14 cellular contexts compared by ENCODE assay signal in genomic region chr6:71395731-71396409, GRCh38.
DNase-seq lines count a peak whose midpoint lies in the region; ATAC-seq and TF ChIP-seq lines count a peak whose summit lies in the region.
"Had no signal": no experiment of that assay in that cellular context is flagged by ENCODE, and none has a peak within 500 bp of the region (broad histone marks: within the 10 kb centered on the region; RNA-seq: fewer than 3 reads in every experiment).

No MANE protein-coding gene starts in this region.

- no peak overlapping the region for H3K4ac ChIP-seq in trophoblast cell (ENCODE audit: low read depth, low read length)

- no peak overlapping the region for H4K12ac ChIP-seq in trophoblast cell (ENCODE audit: low read depth, low read length)

- H3K9me3 ChIP-seq in trophoblast cell (ENCODE audit: insufficient read depth, low read depth, low read length): no peaks in the 10 kb centered on the region

- WGBS in trophoblast cell (ENCODE audit: extremely low coverage, insufficient coverage, insufficient read length): no CpG with 5 or more reads among the region's 3 CpGs

- no peak overlapping the region for H3K14ac ChIP-seq in trophoblast cell (ENCODE audit: low read length)

- DNase-seq in coronary artery (ENCODE audit: low spot score) (no peak), trophoblast cell (peak; percentile 40 to 63), SHP77 (lab: John Stamatoyannopoulos, UW) (no peak), HCEC 1CT (no peak), NOMO-1 treated with DMSO at 0.1 percent for 48 hours (lab: John Stamatoyannopoulos, UW; ENCODE audit: unreplicated experiment) (no peak)
- DNase-seq in stimulated activated CD4-positive, alpha-beta T cell treated with anti-CD3 and anti-CD28 coated beads, Interleukin-4, amount 100 ng/mL, for 4 hours: no peak
- DNase-seq: activated CD4-positive, alpha-beta memory T cell treated with anti-CD3 and anti-CD28 coated beads, Interleukin-2, amount 10 ng/mL, durations not matched to agents 7 days and 5 days; amygdala; dermis blood vessel endothelial cell; SIG-M5; small intestine had no signal

- H3K4me2 ChIP-seq in trophoblast cell (ENCODE audit: low read length): no peak overlapping the region

- H3K27ac ChIP-seq in coronary artery (peak overlapping the region; percentile 15 to 24), trophoblast cell (ENCODE audit: low read depth, low read length) (no peak overlapping the region)

- no peak overlapping the region for H2AFZ ChIP-seq in trophoblast cell (ENCODE audit: insufficient read depth, low read length, poor library complexity)

- H2BK12ac ChIP-seq in trophoblast cell (ENCODE audit: low read length): no peak overlapping the region

- H4K8ac ChIP-seq in trophoblast cell (ENCODE audit: low read depth, low read length): peak overlapping the region; percentile 38

- H3K9ac ChIP-seq in trophoblast cell (ENCODE audit: low read length): no peak overlapping the region

- no peak overlapping the region for H2BK120ac ChIP-seq in trophoblast cell (ENCODE audit: insufficient read depth, low read length, poor library complexity)

- TF ChIP-seq CTCF in coronary artery (IDR thresholded peaks at IDR 0.05): no peak

- peaks cover 1 to 10% of the 10 kb centered on the region in 2 experiments for H3K36me3 ChIP-seq in trophoblast cell (ENCODE audit: control insufficient read depth in 1 of 2, insufficient read depth in 2 of 2, low read length in 2 of 2)

- H3K4me1 ChIP-seq in trophoblast cell (ENCODE audit: control insufficient read depth in 1 of 2, insufficient read depth in 2 of 2, low read length in 2 of 2): peaks cover 2% of the 10 kb centered on the region in 2 experiments

- H3K23ac ChIP-seq in trophoblast cell (ENCODE audit: low read length): no peak overlapping the region

- ATAC-seq in GM18498 (IDR thresholded peaks at IDR 0.05; ENCODE audit: unreplicated experiment) (peak; percentile 10), HG03432 (IDR thresholded peaks at IDR 0.05; ENCODE audit: unreplicated experiment) (peak; percentile 7)

- H3K79me2 ChIP-seq in trophoblast cell (ENCODE audit: control insufficient read depth, insufficient read depth, low read length, poor library complexity): no peaks in the 10 kb centered on the region

- H3K79me1 ChIP-seq in trophoblast cell (ENCODE audit: low read length): no peaks in the 10 kb centered on the region

- H3K4me3 ChIP-seq in coronary artery (no peak overlapping the region), trophoblast cell (ENCODE audit: low read depth, low read length) (no peak overlapping the region)
- H3K4me3 ChIP-seq: lung had no signal

- no peak overlapping the region for H3K18ac ChIP-seq in trophoblast cell (ENCODE audit: low read length)

- H3K27me3 ChIP-seq in trophoblast cell (ENCODE audit: insufficient read depth, low read length): no peaks in the 10 kb centered on the region

- no peak overlapping the region for H4K91ac ChIP-seq in trophoblast cell (ENCODE audit: low read depth, low read length)

- H2AK5ac ChIP-seq in trophoblast cell (ENCODE audit: low read length): no peak overlapping the region

- H2BK5ac ChIP-seq in trophoblast cell (ENCODE audit: low read depth, low read length, poor library complexity): no peak overlapping the region

Comparison
In these comparisons a context has a peak if more than half of its experiments do, and no peak if none do; other contexts are left out.
1. DNase-seq: peak in trophoblast cell (2 of 2); none in coronary artery (single experiment), SHP77 (0 of 2), HCEC 1CT (single experiment), stimulated activated CD4-positive, alpha-beta T cell treated with anti-CD3 and anti-CD28 coated beads, Interleukin-4, amount 100 ng/mL, for 4 hours (0 of 2) and NOMO-1 treated with DMSO at 0.1 percent for 48 hours (single experiment).